ENCODE assay signal across 19 cellular contexts in the genomic region with DNA sequence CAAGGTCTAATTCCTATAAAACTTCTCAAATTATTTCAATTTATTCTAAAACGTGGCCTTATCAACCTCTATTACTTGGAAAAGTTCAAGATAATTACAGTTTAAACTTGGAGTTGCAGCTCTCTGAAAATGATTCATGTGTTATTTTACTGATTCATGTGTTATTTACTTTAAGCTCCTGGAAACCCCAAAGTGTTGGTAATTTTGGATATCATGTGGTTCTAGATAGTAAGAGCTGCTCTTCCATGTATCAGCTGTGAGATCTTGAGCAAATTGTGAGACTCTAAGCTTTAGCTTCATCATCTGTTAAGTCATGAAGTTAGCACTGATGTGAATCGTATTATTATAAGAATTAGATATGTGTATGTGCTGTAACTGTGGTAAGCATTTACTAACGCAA.
A peak's percentile ranks its signal among the peaks of the same experiment; 100 is the strongest.
DNase-seq lines count a peak whose midpoint lies in the region; TF ChIP-seq lines count a peak whose summit lies in the region.
"Had no signal": no experiment of that assay in that cellular context is flagged by ENCODE, and none has a peak within 500 bp of the region (broad histone marks: within the 10 kb centered on the region; RNA-seq: fewer than 3 reads in every experiment).

No MANE protein-coding gene starts in this region.

- no peak overlapping the region for H3K14ac ChIP-seq in H9 (ENCODE audit: insufficient read depth, low read length)

- H4K8ac ChIP-seq in H9 (replicated peaks; ENCODE audit: insufficient read length, low read depth, low read length), result no peak overlapping the region

- H3K27me3 ChIP-seq in adipocyte (replicated peaks; ENCODE audit: control insufficient read depth, insufficient read depth, low read length), result no peaks in the 10 kb centered on the region
- H3K27me3 ChIP-seq in H9 (ENCODE audit: insufficient read depth, low read length), result no peaks in the 10 kb centered on the region
- H3K27me3 ChIP-seq: adrenal gland, right lobe of liver had no signal

- H3T11ph ChIP-seq in H9 (ENCODE audit: low read length), result no peak overlapping the region

- H3K4me3 Mint-ChIP-seq in osteocyte (ENCODE audit: unreplicated experiment) (no peak overlapping the region), H9 (no peak overlapping the region)
- H3K4me3 Mint-ChIP-seq: activated T-helper 17 cell treated with anti-CD3 and anti-CD28 coated beads, Interleukin-2, amount 50 U/mL, for 72 hours; CD8-positive, alpha-beta memory T cell; neural crest cell had no signal

- H2BK15ac ChIP-seq in H9 (ENCODE audit: low read depth, low read length), result no peak overlapping the region

- no peak overlapping the region for H3K18ac ChIP-seq in H9 (ENCODE audit: insufficient read length, low read depth, low read length)

- no peak overlapping the region for H2AK5ac ChIP-seq in H9 (ENCODE audit: insufficient read length, low read length)

- H3K79me2 ChIP-seq in H9 (ENCODE audit: insufficient read depth, low read length), result no peaks in the 10 kb centered on the region

- H3K4ac ChIP-seq in H9 (ENCODE audit: low read depth, low read length), result no peak overlapping the region

- TF ChIP-seq CTCF in osteocyte (IDR thresholded peaks at IDR 0.05), result no peak
- no peak for TF ChIP-seq CTCF in H9 (conservative IDR thresholded peaks at IDR 0.05)

- no peak overlapping the region for H2BK120ac ChIP-seq in H9 (ENCODE audit: low read depth, low read length, poor library complexity, severe bottlenecking)

- no peaks in the 10 kb centered on the region for H3K36me3 Mint-ChIP-seq in osteocyte (ENCODE audit: unreplicated experiment)
- H3K36me3 Mint-ChIP-seq in H9 (ENCODE audit: insufficient read depth in 1 of 3, low read depth in 3 of 3), result no peaks in the 10 kb centered on the region
- H3K36me3 Mint-ChIP-seq: CD8-positive, alpha-beta memory T cell had no signal

- H3K23me2 ChIP-seq in H9 (ENCODE audit: insufficient read length, low read depth, low read length, poor library complexity, severe bottlenecking), result no peaks in the 10 kb centered on the region

- H3K56ac ChIP-seq in H9 (ENCODE audit: insufficient read length, low read depth, low read length), result no peak overlapping the region

- H3K9me3 ChIP-seq in adipocyte (ENCODE audit: control insufficient read depth, low read length) (no peaks in the 10 kb centered on the region), H9 (ENCODE audit: control insufficient read depth, low read depth, low read length) (no peaks in the 10 kb centered on the region)
- H3K9me3 ChIP-seq: adrenal gland, right lobe of liver had no signal

- H3K4me2 ChIP-seq in H9 (ENCODE audit: insufficient read depth, insufficient read length, low read length), result no peak overlapping the region

- no peaks in the 10 kb centered on the region for H3K9me3 Mint-ChIP-seq in osteocyte (ENCODE audit: unreplicated experiment)
- H3K9me3 Mint-ChIP-seq in H9, result no peaks in the 10 kb centered on the region
- H3K9me3 Mint-ChIP-seq: activated T-helper 17 cell treated with anti-CD3 and anti-CD28 coated beads, Interleukin-2, amount 50 U/mL, for 72 hours; neural crest cell had no signal

- no peaks in the 10 kb centered on the region for H3K79me1 ChIP-seq in H9 (ENCODE audit: insufficient read depth, low read depth, low read length, poor library complexity, severe bottlenecking)

- H3K4me1 ChIP-seq in adipocyte (ENCODE audit: control insufficient read depth, insufficient read depth, low read length) (no peaks in the 10 kb centered on the region), H9 (ENCODE audit: insufficient read depth, low read length) (no peaks in the 10 kb centered on the region)
- H3K4me1 ChIP-seq: adrenal gland, right lobe of liver had no signal

- no peak overlapping the region for H2BK5ac ChIP-seq in H9 (ENCODE audit: insufficient read length, low read length)

- no peak overlapping the region for H2BK12ac ChIP-seq in H9 (ENCODE audit: insufficient read length, low read depth, low read length)

- H3K9ac ChIP-seq in adipocyte (ENCODE audit: low read length), result no peak overlapping the region
- no peak overlapping the region for H3K9ac ChIP-seq in H9 (ENCODE audit: extremely low read depth, insufficient read length, low read length)

- no peak overlapping the region for H3K4me3 ChIP-seq in adipocyte (ENCODE audit: low read length)
- H3K4me3 ChIP-seq: adrenal gland, right lobe of liver had no signal

- no peak overlapping the region for H3K27ac ChIP-seq in H9 (ENCODE audit: insufficient read length, low read depth, low read length)
- H3K27ac ChIP-seq: adrenal gland, epithelial cell of prostate, right lobe of liver had no signal

- no peak overlapping the region for H2AFZ ChIP-seq in H9 (ENCODE audit: low read length)

- no CpG with 5 or more reads among the region's 3 CpGs for WGBS in H9 (ENCODE audit: extremely low coverage, insufficient read length, low lambda C conversion rate)

- H2BK20ac ChIP-seq in H9 (ENCODE audit: low read depth, low read length, poor library complexity, severe bottlenecking), result no peak overlapping the region

- H4K20me1 ChIP-seq in H9 (ENCODE audit: control insufficient read depth, insufficient read depth, insufficient read length), result no peaks in the 10 kb centered on the region

- intact Hi-C loops in head of caudate nucleus (cut with DNase I), result no loop called here

- peaks cover 15% of the 10 kb centered on the region for H3K4me1 Mint-ChIP-seq in osteocyte (ENCODE audit: unreplicated experiment)
- no peaks in the 10 kb centered on the region for H3K4me1 Mint-ChIP-seq in H9
- H3K4me1 Mint-ChIP-seq: activated T-helper 17 cell treated with anti-CD3 and anti-CD28 coated beads, Interleukin-2, amount 50 U/mL, for 72 hours; CD8-positive, alpha-beta memory T cell; neural crest cell had no signal

- no peak overlapping the region for H3K23ac ChIP-seq in H9 (ENCODE audit: insufficient read length, low read depth, low read length)

- H3K27me3 Mint-ChIP-seq in osteocyte (ENCODE audit: unreplicated experiment) (no peaks in the 10 kb centered on the region), H9 (ENCODE audit: low read depth) (no peaks in the 10 kb centered on the region)
- H3K27me3 Mint-ChIP-seq: activated T-helper 17 cell treated with anti-CD3 and anti-CD28 coated beads, Interleukin-2, amount 50 U/mL, for 72 hours; CD8-positive, alpha-beta memory T cell had no signal

- peak; percentile 45 for DNase-seq in EL
- peak; percentile 35 for DNase-seq in adipocyte (ENCODE audit: low read depth)
- peak; percentile 61 for DNase-seq in fibroblast of peridontal ligament (ENCODE audit: extremely low read depth)
- DNase-seq in osteocyte (ENCODE audit: extremely low spot score, unreplicated experiment), result no peak
- no peak for DNase-seq in activated naive CD4-positive, alpha-beta T cell treated with anti-CD3 and anti-CD28 coated beads, Interleukin-2, amount 50 U/mL, for 16 hours
- no peak for DNase-seq in cortex of kidney (lab: John Stamatoyannopoulos, UW)
- DNase-seq in head of caudate nucleus, result no peak
- DNase-seq in H9, result no peak
- DNase-seq: activated CD4-positive, alpha-beta T cell treated with anti-CD3 and anti-CD28 coated beads for 1 hour; adrenal gland; CD8-positive, alpha-beta memory T cell; MM.1S; NCI-H1694 treated with DMSO at 0.1 percent for 48 hours; right lobe of liver; stimulated activated CD4-positive, alpha-beta T cell treated with anti-CD3 and anti-CD28 coated beads, Interleukin-2, amount 100 ng/mL, for 48 hours; T1000 had no signal

- H3K36me3 ChIP-seq in adipocyte (ENCODE audit: control insufficient read depth, insufficient read depth, low read length, severe bottlenecking), result no peaks in the 10 kb centered on the region
- H3K36me3 ChIP-seq: adrenal gland, right lobe of liver had no signal

- no peak overlapping the region for H4K5ac ChIP-seq in H9 (ENCODE audit: insufficient read length, low read depth, low read length)

- H3K27ac Mint-ChIP-seq in osteocyte (ENCODE audit: unreplicated experiment) (peak overlapping the region; percentile 32), H9 (no peak overlapping the region)
- H3K27ac Mint-ChIP-seq: activated T-helper 17 cell treated with anti-CD3 and anti-CD28 coated beads, Interleukin-2, amount 50 U/mL, for 72 hours; CD8-positive, alpha-beta memory T cell had no signal

- H4K91ac ChIP-seq in H9 (ENCODE audit: insufficient read length, low read depth, low read length), result no peak overlapping the region

Comparison
In these comparisons a context has a peak if more than half of its experiments do, and no peak if none do; other contexts are left out.
1. DNase-seq: peak in EL (single experiment), adipocyte (single experiment) and fibroblast of peridontal ligament (single experiment); none in osteocyte (single experiment), activated naive CD4-positive, alpha-beta T cell treated with anti-CD3 and anti-CD28 coated beads, Interleukin-2, amount 50 U/mL, for 16 hours (single experiment), cortex of kidney (single experiment), head of caudate nucleus (0 of 42) and H9 (single experiment).